In genomic region chr7:44998153-44998871, GRCh38 we compare ENCODE assay signal across 10 cellular contexts. TPM values are rescaled to one million over a fixed set of nuclear protein-coding genes. Genes with fewer than 3 reads are reported as not detected.
A peak's percentile ranks its signal among the peaks of the same experiment; 100 is the strongest.
DNase-seq lines count a peak whose midpoint lies in the region; ATAC-seq, FAIRE-seq and TF ChIP-seq lines count a peak whose summit lies in the region.
"Had no signal": no experiment of that assay in that cellular context is flagged by ENCODE, and none has a peak within 500 bp of the region (broad histone marks: within the 10 kb centered on the region; RNA-seq: fewer than 3 reads in every experiment).

No MANE protein-coding gene starts in this region.

- peaks cover 57% of the 10 kb centered on the region for H3K4me1 Mint-ChIP-seq in activated T-cell treated with anti-CD3 and anti-CD28 coated beads, Interleukin-2, amount 50 U/mL, for 72 hours (ENCODE audit: low read depth)

- H3K27ac Mint-ChIP-seq in activated T-cell treated with anti-CD3 and anti-CD28 coated beads, Interleukin-2, amount 50 U/mL, for 72 hours: peak overlapping the region; percentile 14

- ATAC-seq in activated T-cell treated with anti-CD3 and anti-CD28 coated beads, Interleukin-2, amount 50 U/mL, for 72 hours (replicated peaks in 1 of 2): no peak
- ATAC-seq in gastroesophageal sphincter: no peak

- TF ChIP-seq CTCF in gastroesophageal sphincter (IDR thresholded peaks at IDR 0.05): no peak

- no peak for DNase-seq in activated T-cell treated with anti-CD3 and anti-CD28 coated beads, Interleukin-2, amount 50 U/mL, for 72 hours
- DNase-seq in activated T-cell treated with anti-CD3 and anti-CD28 coated beads for 4 hours (no peak), SJSA1 (ENCODE audit: low read depth in 1 of 2, low spot score in 2 of 2) (no peak), RCC 7860 (ENCODE audit: low spot score) (no peak), germinal center (ENCODE audit: low spot score) (no peak), epidermal melanocyte (ENCODE audit: insufficient read length, low spot score) (no peak)
- DNase-seq: H7; stimulated activated CD4-positive, alpha-beta T cell treated with anti-CD3 and anti-CD28 coated beads, Interleukin-2, amount 100 ng/mL, for 48 hours had no signal

- TF ChIP-seq EP300 in gastroesophageal sphincter (IDR thresholded peaks at IDR 0.05): no peak

- H3K9me3 Mint-ChIP-seq in activated T-cell treated with anti-CD3 and anti-CD28 coated beads, Interleukin-2, amount 50 U/mL, for 72 hours: no peaks in the 10 kb centered on the region

- FAIRE-seq in RCC 7860 (lab: Jason Lieb, UNC): no peak

- peaks cover 7% of the 10 kb centered on the region in 2 donors for H3K36me3 Mint-ChIP-seq in activated T-cell treated with anti-CD3 and anti-CD28 coated beads, Interleukin-2, amount 50 U/mL, for 72 hours (ENCODE audit: insufficient read depth in 2 of 2)

- peaks cover 15% of the 10 kb centered on the region for H3K36me3 ChIP-seq in SJSA1
- H3K36me3 ChIP-seq in gastroesophageal sphincter: no peaks in the 10 kb centered on the region
- H3K36me3 ChIP-seq in thymus (ENCODE audit: control insufficient read depth, insufficient read depth): peaks cover 4% of the 10 kb centered on the region

- TF ChIP-seq POLR2A in gastroesophageal sphincter (IDR thresholded peaks at IDR 0.05): no peak

- H3K4me1 ChIP-seq in SJSA1 (replicated peaks) (peaks cover 14% of the 10 kb centered on the region), gastroesophageal sphincter (peaks cover 0 to 33% (median 11%) of the 10 kb centered on the region in 3 donors), thymus (ENCODE audit: control insufficient read depth, insufficient read depth, low read length) (peaks cover 33% of the 10 kb centered on the region)

- no peak overlapping the region for H3K27ac ChIP-seq in SJSA1
- H3K27ac ChIP-seq in gastroesophageal sphincter: peak overlapping the region; percentile 59 to 97 (median 93)
- H3K27ac ChIP-seq in thymus (ENCODE audit: low read depth): peak overlapping the region; percentile 15

- no peaks in the 10 kb centered on the region; the same call in 1 of the 2 replicates for H3K9me3 ChIP-seq in SJSA1 (replicated peaks)
- no peaks in the 10 kb centered on the region for H3K9me3 ChIP-seq in gastroesophageal sphincter
- no peaks in the 10 kb centered on the region for H3K9me3 ChIP-seq in thymus (ENCODE audit: control insufficient read depth)

- H3K27me3 ChIP-seq in SJSA1 (replicated peaks) (no peaks in the 10 kb centered on the region), gastroesophageal sphincter (no peaks in the 10 kb centered on the region), thymus (ENCODE audit: control insufficient read depth, insufficient read depth) (no peaks in the 10 kb centered on the region)

- H3K27me3 Mint-ChIP-seq in activated T-cell treated with anti-CD3 and anti-CD28 coated beads, Interleukin-2, amount 50 U/mL, for 72 hours (ENCODE audit: low read depth): no peaks in the 10 kb centered on the region

- peak overlapping the region; percentile 72; the same call in 1 of the 2 replicates for H3K4me3 ChIP-seq in SJSA1
- H3K4me3 ChIP-seq in gastroesophageal sphincter: no peak overlapping the region
- peak overlapping the region; percentile 68 for H3K4me3 ChIP-seq in thymus (ENCODE audit: low read length)

- H3K4me3 Mint-ChIP-seq in activated T-cell treated with anti-CD3 and anti-CD28 coated beads, Interleukin-2, amount 50 U/mL, for 72 hours: peak overlapping the region; percentile 70 to 86

- 82 to 88% methylated on average over 3 to 4 of the region's 4 CpGs for WGBS in gastroesophageal sphincter (ENCODE audit: low coverage in 1 of 2), 2 donors
- WGBS in thymus: 90% methylated on average over 4 of the region's 4 CpGs

RNA-seq across cellular contexts. Expression of gene CCM2, which starts 1.7 kb away (rescaled TPM):
- total RNA-seq in activated T-cell treated with anti-CD3 and anti-CD28 coated beads, Interleukin-2, amount 50 U/mL, for 72 hours: 100 to 1,000 TPM in 1 of 2 donors, 10 to 100 TPM in 1; 94.2 to 109 TPM
- 35.5 and 64.8 TPM in 2 replicates for total RNA-seq in SJSA1 (2014; rRNA removed; shearing (Covaris generic))
- 10 to 100 TPM; 35.8 to 62.0 (median 51.9) TPM for total RNA-seq in gastroesophageal sphincter
- 114 TPM for polyA plus RNA-seq in thymus

RNA-seq across cellular contexts. Expression of gene MYO1G, which starts 19.5 kb away (rescaled TPM):
- total RNA-seq in activated T-cell treated with anti-CD3 and anti-CD28 coated beads, Interleukin-2, amount 50 U/mL, for 72 hours: 100 to 1,000 TPM; 595 to 606 TPM
- total RNA-seq in SJSA1 (2014; rRNA removed; shearing (Covaris generic)): 0.11 TPM in 1 of 2 replicates, not detected in the other
- total RNA-seq in gastroesophageal sphincter: 1 to 10 TPM; 1.4 to 3.6 (median 2.0) TPM
- 56.2 TPM for polyA plus RNA-seq in thymus
- total RNA-seq: H7 had no signal

Comparison
In these comparisons a context has a peak if more than half of its experiments do, and no peak if none do; other contexts are left out.
1. H3K4me3 ChIP-seq: peak in SJSA1 (single experiment) and thymus (single experiment); none in gastroesophageal sphincter (0 of 2).
2. RNA of gene MYO1G, which starts 19.5 kb away (total RNA-seq): 595 to 606 TPM in activated T-cell treated with anti-CD3 and anti-CD28 coated beads, Interleukin-2, amount 50 U/mL, for 72 hours; 1.4 to 3.6 TPM in gastroesophageal sphincter and 0.11 TPM in SJSA1; every median in the first group is over 100 times any median in the second.